In genomic region chr17:34382586-34383224, GRCh38 we compare ENCODE assay signal across 11 cellular contexts. TPM values are rescaled to one million over a fixed set of nuclear protein-coding genes. Genes with fewer than 3 reads are reported as not detected.
A peak's percentile ranks its signal among the peaks of the same experiment; 100 is the strongest.
DNase-seq lines count a peak whose midpoint lies in the region; ATAC-seq and TF ChIP-seq lines count a peak whose summit lies in the region.
"Had no signal": no experiment of that assay in that cellular context is flagged by ENCODE, and none has a peak within 500 bp of the region (broad histone marks: within the 10 kb centered on the region; RNA-seq: fewer than 3 reads in every experiment).

No MANE protein-coding gene starts in this region.

- H3K4me3 ChIP-seq in left ventricle myocardium inferior (no peak overlapping the region), transverse colon (no peak overlapping the region)
- H3K4me3 ChIP-seq: prostate gland, suprapubic skin had no signal

- peak in 1 of 2 donors; percentile 12 for ATAC-seq in left cardiac atrium
- ATAC-seq in activated CD8-positive, alpha-beta T cell treated with anti-CD3 and anti-CD28 coated beads for 36 hours = peak; percentile 78

- no peak overlapping the region for H3K27ac ChIP-seq in left ventricle myocardium inferior (replicated peaks)
- H3K27ac ChIP-seq in transverse colon = no peak overlapping the region
- H3K27ac ChIP-seq: prostate gland, suprapubic skin had no signal

- in situ Hi-C loops in transverse colon (cut with MboI; ENCODE audit: low pct_ligation_motif_present in 1 of 4, low pct_unique_long_range_greater_than_20kb in 1 of 4, low sequenced_read_pairs in 3 of 4) = no loop called here

- intact Hi-C loops in left cardiac atrium (cut with DNase I) (no loop called here), left ventricle myocardium inferior (cut with micrococcal nuclease) (no loop called here), transverse colon (cut with DNase I; ENCODE audit: low total_unique reads) (no loop called here)
- intact Hi-C loops in activated CD8-positive, alpha-beta T cell treated with anti-CD3 and anti-CD28 coated beads for 36 hours (cut with micrococcal nuclease) = no loop called here

- H3K9me3 Mint-ChIP-seq in activated CD8-positive, alpha-beta T cell treated with anti-CD3 and anti-CD28 coated beads for 36 hours = no peaks in the 10 kb centered on the region
- H3K9me3 Mint-ChIP-seq: CD4-positive, alpha-beta T cell had no signal

- H3K9me3 ChIP-seq in left ventricle myocardium inferior (replicated peaks) = no peaks in the 10 kb centered on the region
- no peaks in the 10 kb centered on the region for H3K9me3 ChIP-seq in transverse colon
- H3K9me3 ChIP-seq: prostate gland, suprapubic skin had no signal

- no peak for TF ChIP-seq EP300 in transverse colon (IDR thresholded peaks at IDR 0.05; ENCODE audit: low read depth)

- TF ChIP-seq POLR2A in transverse colon (IDR thresholded peaks at IDR 0.05) = no peak

- H3K27ac Mint-ChIP-seq in activated CD8-positive, alpha-beta T cell treated with anti-CD3 and anti-CD28 coated beads for 36 hours = peak overlapping the region; percentile 75
- H3K27ac Mint-ChIP-seq: CD4-positive, alpha-beta T cell had no signal

- 36% methylated on average over 7 of the region's 7 CpGs; no CpG with 5 or more reads in 1 of the 2 donors for WGBS in transverse colon (ENCODE audit: low coverage in 1 of 2), 2 donors

- H3K27me3 Mint-ChIP-seq in activated CD8-positive, alpha-beta T cell treated with anti-CD3 and anti-CD28 coated beads for 36 hours = peaks cover 24% of the 10 kb centered on the region

- H3K4me1 ChIP-seq in left ventricle myocardium inferior (no peaks in the 10 kb centered on the region), transverse colon (peaks cover 0 to 11% (median 1%) of the 10 kb centered on the region in 4 donors)
- H3K4me1 ChIP-seq: prostate gland, suprapubic skin had no signal

- peaks cover 77% of the 10 kb centered on the region for H3K27me3 ChIP-seq in left ventricle myocardium inferior (ENCODE audit: low read depth)
- no peaks in the 10 kb centered on the region for H3K27me3 ChIP-seq in transverse colon
- H3K27me3 ChIP-seq: suprapubic skin had no signal

- TF ChIP-seq CTCF in left ventricle myocardium inferior (IDR thresholded peaks at IDR 0.05; ENCODE audit: borderline replicate concordance) (no peak), transverse colon (IDR thresholded peaks at IDR 0.05) (no peak)
- TF ChIP-seq CTCF in activated CD8-positive, alpha-beta T cell treated with anti-CD3 and anti-CD28 coated beads for 36 hours (IDR thresholded peaks at IDR 0.05) = no peak

- CTCF ChIA-PET in activated CD8-positive, alpha-beta T cell treated with anti-CD3 and anti-CD28 coated beads for 36 hours (lab: Charles Lee) = interaction anchor here (0.9 to 4.8 kb wide), 5 partner anchors 10 to 707 kb away, joined by 3 to 34 read pairs (median 3); no protein-coding TSS in a partner anchor

- POLR2A ChIA-PET in activated CD8-positive, alpha-beta T cell treated with anti-CD3 and anti-CD28 coated beads for 36 hours (lab: Charles Lee) = interaction anchor here (0.5 to 0.8 kb wide), 3 partner anchors 16 to 1381 kb away, joined by 3 read pairs; no protein-coding TSS in a partner anchor

- H3K4me3 Mint-ChIP-seq in activated CD8-positive, alpha-beta T cell treated with anti-CD3 and anti-CD28 coated beads for 36 hours = no peak overlapping the region
- H3K4me3 Mint-ChIP-seq: CD4-positive, alpha-beta T cell had no signal

- DNase-seq in left cardiac atrium = peak; percentile 25
- DNase-seq in left ventricle myocardium inferior = no peak
- DNase-seq in activated CD8-positive, alpha-beta T cell treated with anti-CD3 and anti-CD28 coated beads for 36 hours = peak; percentile 81
- peak; percentile 80 to 81 for DNase-seq in lung microvascular endothelial cell (ENCODE audit: low read depth in 2 of 2)
- DNase-seq in transverse colon = peak; percentile 12
- DNase-seq in NCI-H526 treated with DMSO at 0.1 percent for 48 hours (lab: John Stamatoyannopoulos, UW) = no peak
- DNase-seq in hippocampal formation (lab: John Stamatoyannopoulos, UW) = no peak
- no peak for DNase-seq in NCI-H748 treated with DMSO at 0.1 percent for 48 hours (lab: John Stamatoyannopoulos, UW)
- DNase-seq: CD4-positive, alpha-beta T cell had no signal

- H3K36me3 ChIP-seq in left ventricle myocardium inferior (no peaks in the 10 kb centered on the region), transverse colon (no peaks in the 10 kb centered on the region)
- H3K36me3 ChIP-seq: prostate gland, suprapubic skin had no signal

- H3K4me1 Mint-ChIP-seq in activated CD8-positive, alpha-beta T cell treated with anti-CD3 and anti-CD28 coated beads for 36 hours (ENCODE audit: low read depth) = peaks cover 50% of the 10 kb centered on the region

- no peaks in the 10 kb centered on the region for H3K36me3 Mint-ChIP-seq in activated CD8-positive, alpha-beta T cell treated with anti-CD3 and anti-CD28 coated beads for 36 hours (ENCODE audit: low read depth)

RNA-seq across cellular contexts. Expression of gene CCL1, which starts 19.7 kb away (rescaled TPM):
- not detected for total RNA-seq in left cardiac atrium
- not detected for total RNA-seq in left ventricle myocardium inferior
- not detected for total RNA-seq in activated CD8-positive, alpha-beta T cell treated with anti-CD3 and anti-CD28 coated beads for 36 hours
- not detected in 2 replicates for total RNA-seq in lung microvascular endothelial cell
- not detected for total RNA-seq in transverse colon
- total RNA-seq: CD4-positive, alpha-beta T cell; prostate gland; suprapubic skin had no signal

RNA-seq across cellular contexts. Expression of gene CCL13, which starts 26.4 kb away (rescaled TPM):
- total RNA-seq in left cardiac atrium (1 to 10 TPM; 4.6 to 6.4 TPM), left ventricle myocardium inferior (0.74 TPM), lung microvascular endothelial cell (not detected in 2 replicates), transverse colon (10 to 100 TPM in 1 of 4 donors, 1 to 10 TPM in 2, not detected in 1; 5.4 to 10.5 (median 8.2) TPM)
- not detected for total RNA-seq in activated CD8-positive, alpha-beta T cell treated with anti-CD3 and anti-CD28 coated beads for 36 hours
- total RNA-seq: CD4-positive, alpha-beta T cell; prostate gland had no signal

Comparison
In these comparisons a context has a peak if more than half of its experiments do, and no peak if none do; other contexts are left out.
1. DNase-seq: peak in left cardiac atrium (single experiment), activated CD8-positive, alpha-beta T cell treated with anti-CD3 and anti-CD28 coated beads for 36 hours (single experiment), lung microvascular endothelial cell (2 of 2) and transverse colon (single experiment); none in left ventricle myocardium inferior (single experiment), NCI-H526 treated with DMSO at 0.1 percent for 48 hours (single experiment), hippocampal formation (0 of 2) and NCI-H748 treated with DMSO at 0.1 percent for 48 hours (single experiment).